In the genomic region with DNA sequence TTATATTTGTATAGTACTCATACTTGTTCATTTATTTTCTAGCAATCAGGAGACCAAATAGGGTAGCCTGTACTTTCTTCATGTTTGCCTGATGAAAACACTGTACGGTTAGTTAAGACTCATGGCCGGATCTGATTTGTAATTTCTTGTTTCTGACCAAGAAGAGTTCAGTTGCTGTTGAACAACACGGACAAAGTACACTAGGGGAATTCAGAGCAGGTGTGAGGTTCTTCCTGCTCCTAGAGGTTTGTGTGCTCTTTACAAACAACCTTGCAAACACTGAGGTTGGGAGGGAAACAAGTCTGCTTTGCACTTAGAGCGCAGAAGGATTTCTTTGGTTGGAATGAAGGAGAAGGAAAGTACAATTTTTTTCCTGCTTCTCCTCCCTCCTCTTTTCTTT, we compare ENCODE assay signal across 11 cellular contexts.
DNase-seq lines count a peak whose midpoint lies in the region; ATAC-seq lines count a peak whose summit lies in the region.
"Had no signal": no experiment of that assay in that cellular context is flagged by ENCODE, and none has a peak within 500 bp of the region (broad histone marks: within the 10 kb centered on the region; RNA-seq: fewer than 3 reads in every experiment).

No MANE protein-coding gene starts in this region.

- H3K9me3 ChIP-seq in BLaER1 = peaks cover 9% of the 10 kb centered on the region

- peaks cover 21% of the 10 kb centered on the region for H3K27me3 Mint-ChIP-seq in activated T-cell treated with anti-CD3 and anti-CD28 coated beads, Interleukin-2, amount 50 U/mL, for 72 hours (ENCODE audit: low read depth)

- H3K36me3 Mint-ChIP-seq in activated T-cell treated with anti-CD3 and anti-CD28 coated beads, Interleukin-2, amount 50 U/mL, for 72 hours (ENCODE audit: insufficient read depth in 2 of 2) = no peaks in the 10 kb centered on the region
- H3K36me3 Mint-ChIP-seq: CD14-positive monocyte had no signal

- no peak overlapping the region for H3K27ac Mint-ChIP-seq in activated T-cell treated with anti-CD3 and anti-CD28 coated beads, Interleukin-2, amount 50 U/mL, for 72 hours

- H3K27ac ChIP-seq in BLaER1 = no peak overlapping the region
- peak overlapping the region; percentile 33 for H3K27ac ChIP-seq in epithelial cell of prostate

- H3K36me3 ChIP-seq in BLaER1 = peaks cover 7% of the 10 kb centered on the region

- H3K4me1 ChIP-seq in BLaER1 = peaks cover 59% of the 10 kb centered on the region

- ATAC-seq in GM19455 (IDR thresholded peaks at IDR 0.05; ENCODE audit: unreplicated experiment) (peak; percentile 28), HG03135 (IDR thresholded peaks at IDR 0.05; ENCODE audit: unreplicated experiment) (peak; percentile 36)
- ATAC-seq in activated T-cell treated with anti-CD3 and anti-CD28 coated beads, Interleukin-2, amount 50 U/mL, for 72 hours (replicated peaks in 1 of 2) = no peak

- no peak overlapping the region for H3K9ac ChIP-seq in BLaER1

- H3K4me3 ChIP-seq in BLaER1 = no peak overlapping the region

- H3K4me3 Mint-ChIP-seq in activated T-cell treated with anti-CD3 and anti-CD28 coated beads, Interleukin-2, amount 50 U/mL, for 72 hours = peak overlapping the region in 1 of 2 donors; percentile 31
- H3K4me3 Mint-ChIP-seq: CD14-positive monocyte had no signal

- H3K9me3 Mint-ChIP-seq in activated T-cell treated with anti-CD3 and anti-CD28 coated beads, Interleukin-2, amount 50 U/mL, for 72 hours = no peaks in the 10 kb centered on the region
- H3K9me3 Mint-ChIP-seq: CD14-positive monocyte had no signal

- peaks cover 89% of the 10 kb centered on the region for H4K20me1 ChIP-seq in BLaER1

- H3K27me3 ChIP-seq in BLaER1 = no peaks in the 10 kb centered on the region

- H3K4me2 ChIP-seq in BLaER1 = 0 out of 2 replicates have a peak overlapping the region, but pooled peaks have one; percentile 31

- DNase-seq in epithelial cell of prostate (ENCODE audit: low read depth, low spot score) = no peak
- no peak for DNase-seq in KG1 (lab: John Stamatoyannopoulos, UW)
- DNase-seq in NCI-H2029 treated with DMSO at 0.1 percent for 48 hours (lab: John Stamatoyannopoulos, UW) = no peak
- no peak for DNase-seq in activated T-cell treated with anti-CD3 and anti-CD28 coated beads, Interleukin-2, amount 50 U/mL, for 72 hours
- no peak for DNase-seq in NCI-H524 (lab: John Stamatoyannopoulos, UW)
- DNase-seq: SIG-M5; stimulated activated CD4-positive, alpha-beta T cell treated with anti-CD3 and anti-CD28 coated beads, Interleukin-4, amount 100 ng/mL, for 24 hours had no signal

- H3K4me1 Mint-ChIP-seq in activated T-cell treated with anti-CD3 and anti-CD28 coated beads, Interleukin-2, amount 50 U/mL, for 72 hours (ENCODE audit: low read depth) = peaks cover 6% of the 10 kb centered on the region

Comparison
In these comparisons a context has a peak if more than half of its experiments do, and no peak if none do; other contexts are left out.
1. ATAC-seq: peak in GM19455 (single experiment) and HG03135 (single experiment); none in activated T-cell treated with anti-CD3 and anti-CD28 coated beads, Interleukin-2, amount 50 U/mL, for 72 hours (0 of 2).